In genomic region chr7:155381852-155382801, GRCh38 we compare ENCODE assay signal across 9 cellular contexts.
DNase-seq lines count a peak whose midpoint lies in the region; ATAC-seq, FAIRE-seq and TF ChIP-seq lines count a peak whose summit lies in the region.
"Had no signal": no experiment of that assay in that cellular context is flagged by ENCODE, and none has a peak within 500 bp of the region (broad histone marks: within the 10 kb centered on the region; RNA-seq: fewer than 3 reads in every experiment).

No MANE protein-coding gene starts in this region.

- intact Hi-C loops in CD8-positive, alpha-beta T cell (cut with DNase I, micrococcal nuclease) = loop anchor here in 1 of 2 experiments (5.0 kb wide), 1 partner anchor 360 kb away; no protein-coding TSS in a partner anchor
- intact Hi-C loops in heart right ventricle (cut with DNase I) = loop anchor here in 3 of 10 donors (10.0 kb wide), 3 partner anchors 73 to 353 kb away; partner anchors contain the start of gene EN2 (in 1 of the 3)
- intact Hi-C loops in pancreas (cut with DNase I) = loop anchor here in 1 of 3 donors (10.0 kb wide), 1 partner anchor 383 kb away; no protein-coding TSS in a partner anchor

- peaks cover 27% of the 10 kb centered on the region for H3K4me1 ChIP-seq in CD8-positive, alpha-beta T cell (ENCODE audit: insufficient read depth, low read length)
- H3K4me1 ChIP-seq in RWPE2 (ENCODE audit: insufficient read depth, poor library complexity, severe bottlenecking) (no peaks in the 10 kb centered on the region), heart right ventricle (peaks cover 0 to 41% (median 38%) of the 10 kb centered on the region in 9 donors), pancreas (peaks cover 0 to 27% (median 8%) of the 10 kb centered on the region in 3 donors)

- no peak overlapping the region for H3K27ac Mint-ChIP-seq in CD8-positive, alpha-beta T cell
- H3K27ac Mint-ChIP-seq: activated CD4-positive, alpha-beta memory T cell treated with anti-CD3 and anti-CD28 coated beads for 36 hours had no signal

- no peak for ATAC-seq in CD8-positive, alpha-beta T cell
- ATAC-seq in RWPE2 (ENCODE audit: low read depth) (peak; percentile 28; the same call in 2 of the 3 replicates), heart right ventricle (peak in 3 of 8 donors; percentile 7 to 23 (median 14)), pancreas (peak in 3 of 4 donors; percentile 11 to 33 (median 17)), GM18505 (IDR thresholded peaks at IDR 0.05; ENCODE audit: unreplicated experiment) (no peak), HG03159 (IDR thresholded peaks at IDR 0.05; ENCODE audit: unreplicated experiment) (no peak)

- no peaks in the 10 kb centered on the region for H3K9me3 ChIP-seq in CD8-positive, alpha-beta T cell (ENCODE audit: low read length)
- H3K9me3 ChIP-seq in RWPE2 (ENCODE audit: severe bottlenecking) = no peaks in the 10 kb centered on the region
- no peaks in the 10 kb centered on the region for H3K9me3 ChIP-seq in heart right ventricle
- H3K9me3 ChIP-seq in pancreas = no peaks in the 10 kb centered on the region

- H3K4me3 Mint-ChIP-seq in CD8-positive, alpha-beta T cell = peak overlapping the region; percentile 57
- H3K4me3 Mint-ChIP-seq: activated CD4-positive, alpha-beta memory T cell treated with anti-CD3 and anti-CD28 coated beads for 36 hours had no signal

- WGBS in heart right ventricle, 2 donors = 3% methylated on average over 75 of the region's 75 CpGs
- WGBS in pancreas, 2 donors = 4 to 5% methylated on average over 68 to 75 of the region's 75 CpGs

- H3K27me3 Mint-ChIP-seq in CD8-positive, alpha-beta T cell (ENCODE audit: low read depth) = peaks cover 68% of the 10 kb centered on the region

- H3K27ac ChIP-seq in CD8-positive, alpha-beta T cell (ENCODE audit: low read depth, low read length) = no peak overlapping the region
- no peak overlapping the region for H3K27ac ChIP-seq in RWPE2 (ENCODE audit: poor library complexity, severe bottlenecking)
- no peak overlapping the region for H3K27ac ChIP-seq in heart right ventricle
- no peak overlapping the region for H3K27ac ChIP-seq in pancreas

- H3K9me3 Mint-ChIP-seq in CD8-positive, alpha-beta T cell = no peaks in the 10 kb centered on the region
- H3K9me3 Mint-ChIP-seq: activated CD4-positive, alpha-beta memory T cell treated with anti-CD3 and anti-CD28 coated beads for 36 hours had no signal

- H3K4me3 ChIP-seq in CD8-positive, alpha-beta T cell (ENCODE audit: low read depth, low read length) = no peak overlapping the region
- no peak overlapping the region for H3K4me3 ChIP-seq in RWPE2 (ENCODE audit: severe bottlenecking)
- H3K4me3 ChIP-seq in heart right ventricle = peak overlapping the region in 8 of 10 donors; percentile 26 to 48 (median 32)
- peak overlapping the region in 2 of 4 donors; percentile 15 to 41 for H3K4me3 ChIP-seq in pancreas

- FAIRE-seq in pancreas (lab: Jason Lieb, UNC) = no peak

- POLR2A ChIA-PET in CD8-positive, alpha-beta T cell (lab: Charles Lee) = no interaction called here

- peaks cover 33% of the 10 kb centered on the region for H3K27me3 ChIP-seq in CD8-positive, alpha-beta T cell (ENCODE audit: insufficient read depth, low read length)
- H3K27me3 ChIP-seq in RWPE2 (ENCODE audit: insufficient read depth, poor library complexity, severe bottlenecking) (peaks cover 92% of the 10 kb centered on the region), heart right ventricle (peaks cover 48 to 100% (median 97%) of the 10 kb centered on the region in 7 donors), pancreas (peaks cover 5 to 44% (median 14%) of the 10 kb centered on the region in 4 donors)

- TF ChIP-seq CTCF in CD8-positive, alpha-beta T cell (IDR thresholded peaks at IDR 0.05) = no peak
- TF ChIP-seq CTCF in RWPE2 (IDR thresholded peaks at IDR 0.05; ENCODE audit: poor library complexity, severe bottlenecking) (no peak), heart right ventricle (IDR thresholded peaks at IDR 0.05) (no peak), pancreas (IDR thresholded peaks at IDR 0.05) (no peak)

- peaks cover 17% of the 10 kb centered on the region for H3K4me1 Mint-ChIP-seq in CD8-positive, alpha-beta T cell (ENCODE audit: low read depth)

- TF ChIP-seq POLR2A in GM18505 (IDR thresholded peaks at IDR 0.05; ENCODE audit: borderline replicate concordance, extremely low read depth, insufficient read depth, insufficient read length) = no peak

- CTCF ChIA-PET in CD8-positive, alpha-beta T cell (lab: Charles Lee) = interaction anchor here (1.5 kb wide), 1 partner anchor 13 kb away, joined by 3 read pairs; no protein-coding TSS in a partner anchor

- H3K36me3 Mint-ChIP-seq in CD8-positive, alpha-beta T cell = no peaks in the 10 kb centered on the region
- H3K36me3 Mint-ChIP-seq: activated CD4-positive, alpha-beta memory T cell treated with anti-CD3 and anti-CD28 coated beads for 36 hours had no signal

- no peak for DNase-seq in CD8-positive, alpha-beta T cell
- DNase-seq in RWPE2 (ENCODE audit: low spot score) (no peak), heart right ventricle (no peak), pancreas (peak in 2 of 6 donors; percentile 64 to 78), dermis blood vessel endothelial cell (no peak), H4 (ENCODE audit: low spot score) (no peak)
- DNase-seq: activated CD4-positive, alpha-beta memory T cell treated with anti-CD3 and anti-CD28 coated beads for 36 hours had no signal

- no peaks in the 10 kb centered on the region for H3K36me3 ChIP-seq in CD8-positive, alpha-beta T cell (ENCODE audit: insufficient read depth, low read length)
- H3K36me3 ChIP-seq in RWPE2 (ENCODE audit: low read depth) (no peaks in the 10 kb centered on the region), heart right ventricle (no peaks in the 10 kb centered on the region), pancreas (no peaks in the 10 kb centered on the region)

Comparison
In these comparisons a context has a peak if more than half of its experiments do, and no peak if none do; other contexts are left out.
1. ATAC-seq: peak in RWPE2 (single experiment) and pancreas (3 of 4); none in CD8-positive, alpha-beta T cell (single experiment), GM18505 (single experiment) and HG03159 (single experiment).
2. H3K4me3 ChIP-seq: peak in heart right ventricle (8 of 10); none in CD8-positive, alpha-beta T cell (single experiment) and RWPE2 (single experiment).